1 cellular context compared by ENCODE assay signal in genomic region chr16:48534601-48535340, GRCh38.
TF ChIP-seq lines count a peak whose summit lies in the region.

No MANE protein-coding gene starts in this region.

TF ChIP-seq in IMR-90, 13 proteins besides CTCF, POLR2A, EP300 and RAD21:
- TF ChIP-seq NFE2L2 (IDR thresholded peaks at IDR 0.05; ENCODE audit: low read depth, low read length) = no peak
- TF ChIP-seq RFX5 (IDR thresholded peaks at IDR 0.05; ENCODE audit: low read depth, low read length) = no peak
- no peak for TF ChIP-seq RCOR1 (IDR thresholded peaks at IDR 0.05; ENCODE audit: insufficient replicate concordance, low read length)
- TF ChIP-seq MAZ (IDR thresholded peaks at IDR 0.05; ENCODE audit: borderline replicate concordance, low read depth, low read length) = no peak
- TF ChIP-seq MXI1 (IDR thresholded peaks at IDR 0.05; ENCODE audit: borderline replicate concordance, low read depth, low read length) = no peak
- TF ChIP-seq SMC3 (IDR thresholded peaks at IDR 0.05; ENCODE audit: low read depth, low read length) = no peak
